Comparison of ENCODE assay signal across 17 cellular contexts in genomic region chr14:101709533-101709881, GRCh38. TPM values are rescaled to one million over a fixed set of nuclear protein-coding genes. Genes with fewer than 3 reads are reported as not detected.
DNase-seq lines count a peak whose midpoint lies in the region; ATAC-seq lines count a peak whose summit lies in the region.
"Had no signal": no experiment of that assay in that cellular context is flagged by ENCODE, and none has a peak within 500 bp of the region (broad histone marks: within the 10 kb centered on the region; RNA-seq: fewer than 3 reads in every experiment).

No MANE protein-coding gene starts in this region.

- no peak overlapping the region for H2BK5ac ChIP-seq in mesendoderm (ENCODE audit: low read length)

- peaks cover 47% of the 10 kb centered on the region for H3K4me1 Mint-ChIP-seq in central memory CD8-positive, alpha-beta T cell

- H3K27ac ChIP-seq in mesendoderm (ENCODE audit: low read depth, low read length), result no peak overlapping the region
- H3K27ac ChIP-seq: SJCRH30 had no signal

- no peaks in the 10 kb centered on the region for H3K27me3 Mint-ChIP-seq in central memory CD8-positive, alpha-beta T cell

- H3K36me3 ChIP-seq in mesendoderm (ENCODE audit: control insufficient read depth, insufficient read depth, low read length), result no peaks in the 10 kb centered on the region
- H3K36me3 ChIP-seq: MG63, SJCRH30 had no signal

- peak; percentile 2 for DNase-seq in stimulated activated CD4-positive, alpha-beta T cell treated with anti-CD3 and anti-CD28 coated beads, Interleukin-4, amount 100 ng/mL, for 24 hours
- DNase-seq in stimulated activated CD4-positive, alpha-beta T cell treated with anti-CD3 and anti-CD28 coated beads, Interleukin-1b, Interleukin-23, amount 100 ng/mL, for 48 hours, result no peak
- DNase-seq in central memory CD8-positive, alpha-beta T cell (ENCODE audit: low spot score in 2 of 2), result peak in 1 of 2 donors; percentile 6
- no peak for DNase-seq in mesendoderm
- DNase-seq in COR-L47 (lab: John Stamatoyannopoulos, UW), result no peak
- DNase-seq in NCI-H1694 (lab: John Stamatoyannopoulos, UW), result no peak
- DNase-seq in NCI-H446 treated with DMSO at 0.1 percent for 48 hours (lab: John Stamatoyannopoulos, UW), result no peak
- DNase-seq: Caco-2, DMS153, Karpas-422, MG63, NCI-H1092, NCI-H2081 treated with DMSO at 0.1 percent for 48 hours, NCI-H2227 treated with DMSO at 0.1 percent for 48 hours, SJCRH30 had no signal

- H3K4me2 ChIP-seq in mesendoderm (ENCODE audit: low read length), result no peak overlapping the region

- H3K4me3 Mint-ChIP-seq in central memory CD8-positive, alpha-beta T cell, result no peak overlapping the region
- H3K4me3 Mint-ChIP-seq: CD14-positive monocyte, H9 had no signal

- no peak overlapping the region for H2BK15ac ChIP-seq in mesendoderm (replicated peaks; ENCODE audit: low read depth)

- no peak overlapping the region for H2BK120ac ChIP-seq in mesendoderm (ENCODE audit: low read depth, low read length)

- peaks cover 23% of the 10 kb centered on the region for H3K36me3 Mint-ChIP-seq in central memory CD8-positive, alpha-beta T cell (ENCODE audit: insufficient read depth)

- H3K4me3 ChIP-seq in mesendoderm (ENCODE audit: low read length), result no peak overlapping the region
- H3K4me3 ChIP-seq: MG63, SJCRH30 had no signal

- H3K9ac ChIP-seq in mesendoderm (ENCODE audit: low read length), result no peak overlapping the region

- no peak overlapping the region for H3K18ac ChIP-seq in mesendoderm (ENCODE audit: low read length)

- H3K27ac Mint-ChIP-seq in central memory CD8-positive, alpha-beta T cell (ENCODE audit: low read depth), result peak overlapping the region; percentile 89
- H3K27ac Mint-ChIP-seq: CD14-positive monocyte had no signal

- H3K79me1 ChIP-seq in mesendoderm (ENCODE audit: low read length), result no peaks in the 10 kb centered on the region

- H4K5ac ChIP-seq in mesendoderm (ENCODE audit: low read length), result no peak overlapping the region

- H3K27me3 ChIP-seq in mesendoderm (ENCODE audit: insufficient read depth, low read length, poor library complexity), result no peaks in the 10 kb centered on the region
- H3K27me3 ChIP-seq: MG63, SJCRH30 had no signal

- H3K79me2 ChIP-seq in mesendoderm (ENCODE audit: control insufficient read depth, insufficient read depth, low read length), result no peaks in the 10 kb centered on the region

- no peaks in the 10 kb centered on the region for H3K9me3 Mint-ChIP-seq in central memory CD8-positive, alpha-beta T cell

- H2AK5ac ChIP-seq in mesendoderm (ENCODE audit: low read length), result no peak overlapping the region

- no peak overlapping the region for H4K8ac ChIP-seq in mesendoderm (ENCODE audit: low read depth, low read length)

- no CpG with 5 or more reads among the region's 11 CpGs for WGBS in mesendoderm (ENCODE audit: extremely low coverage, insufficient coverage, low lambda C conversion rate)

- no peak overlapping the region for H3K4ac ChIP-seq in mesendoderm (ENCODE audit: low read depth, low read length)

- H3K56ac ChIP-seq in mesendoderm (ENCODE audit: low read length), result peak overlapping the region; percentile 8

- ATAC-seq in central memory CD8-positive, alpha-beta T cell (replicated peaks; ENCODE audit: extremely low read depth, poor library complexity, severe bottlenecking), result no peak

- H3K4me1 ChIP-seq in mesendoderm (ENCODE audit: control insufficient read depth, low read depth, low read length), result no peaks in the 10 kb centered on the region

- no peak overlapping the region for H3K23ac ChIP-seq in mesendoderm (ENCODE audit: low read length)

RNA-seq across cellular contexts. Expression of gene PPP2R5C, which starts 52.0 kb away (rescaled TPM):
- polyA plus RNA-seq in mesendoderm (2013, experiment 1 of 2), result 159 TPM
- 160 TPM for polyA plus RNA-seq in mesendoderm (2013, experiment 2 of 2)
